ENCODE assay signal across 8 cellular contexts in genomic region chr16:2003827-2004641, GRCh38. TPM values are rescaled to one million over a fixed set of nuclear protein-coding genes. Genes with fewer than 3 reads are reported as not detected.
DNase-seq lines count a peak whose midpoint lies in the region; ATAC-seq and TF ChIP-seq lines count a peak whose summit lies in the region.

No MANE protein-coding gene starts in this region.

- TF ChIP-seq RAD21 in Ishikawa (IDR thresholded peaks at IDR 0.05; ENCODE audit: low read depth), result peak; percentile 46; the same call in 1 of the 2 replicates

- H3K4me2 ChIP-seq in OCI-LY1 (ENCODE audit: low read length), result peak overlapping the region; percentile 6; the same call in 1 of the 2 replicates

- H3F3A ChIP-seq in OCI-LY1 (ENCODE audit: insufficient read depth, low read length), result no peaks in the 10 kb centered on the region

- H3K4me3 ChIP-seq in OCI-LY1 (ENCODE audit: low read depth, low read length, poor library complexity, severe bottlenecking), result no peak overlapping the region

- peak; percentile 94 for TF ChIP-seq CTCF in OCI-LY1 (IDR thresholded peaks at IDR 0.05; ENCODE audit: low read length)

- no peaks in the 10 kb centered on the region for H3K9me3 ChIP-seq in OCI-LY1 (ENCODE audit: low read length)

- H3K36me3 ChIP-seq in OCI-LY1 (ENCODE audit: insufficient read depth, low read length), result peaks cover 53% of the 10 kb centered on the region

- H3K79me2 ChIP-seq in OCI-LY1 (ENCODE audit: insufficient read depth, low read length), result peaks cover 9% of the 10 kb centered on the region

- H3K9me2 ChIP-seq in OCI-LY1 (ENCODE audit: low read depth, low read length), result no peaks in the 10 kb centered on the region

- peak; percentile 51 for ATAC-seq in GM18909 (IDR thresholded peaks at IDR 0.05; ENCODE audit: poor library complexity, unreplicated experiment)

- no peak overlapping the region for H2AFZ ChIP-seq in OCI-LY1 (ENCODE audit: low read length)

- H3K27ac ChIP-seq in OCI-LY1 (ENCODE audit: low read depth, low read length, poor library complexity, severe bottlenecking), result no peak overlapping the region

- no peaks in the 10 kb centered on the region for H3K27me3 ChIP-seq in OCI-LY1 (ENCODE audit: insufficient read depth, low read length)

- H4K20me1 ChIP-seq in OCI-LY1 (ENCODE audit: insufficient read depth, low read length), result no peaks in the 10 kb centered on the region

- TF ChIP-seq POLR2A in erythroblast (IDR thresholded peaks at IDR 0.05; ENCODE audit: low read length), result no peak

- peaks cover 45% of the 10 kb centered on the region for H3K4me1 ChIP-seq in OCI-LY1 (ENCODE audit: insufficient read depth, low read length, severe bottlenecking)

- DNase-seq in A172 (ENCODE audit: low spot score), result peak; percentile 86
- DNase-seq in activated T-cell treated with anti-CD3 and anti-CD28 coated beads for 4 hours, result peak; percentile 75
- peak; percentile 90 to 94 for DNase-seq in erythroblast (lab: John Stamatoyannopoulos, UW)
- DNase-seq in myocyte (ENCODE audit: low read depth), result peak; percentile 99
- DNase-seq in stimulated activated CD8-positive, alpha-beta memory T cell treated with anti-CD3 and anti-CD28 coated beads, Interleukin-7, amount 100 ng/mL, for 24 hours (ENCODE audit: low read depth), result peak; percentile 74

- H3K9ac ChIP-seq in OCI-LY1 (ENCODE audit: low read length), result no peak overlapping the region

- TF ChIP-seq EP300 in Ishikawa (IDR thresholded peaks at IDR 0.05; ENCODE audit: borderline replicate concordance), result no peak

TF ChIP-seq in Ishikawa, 13 proteins besides CTCF, POLR2A, EP300 and RAD21:
- 0 out of 2 replicates have a peak, but pooled peaks have one; percentile 64 for TF ChIP-seq YY1 (IDR thresholded peaks at IDR 0.05; ENCODE audit: low read depth)
- TF ChIP-seq MAX (IDR thresholded peaks at IDR 0.05), result peak; percentile 25; the same call in 1 of the 2 replicates
- TF ChIP-seq CREB1 (IDR thresholded peaks at IDR 0.05; ENCODE audit: low read depth), result no peak

RNA-seq across cellular contexts. Expression of gene ZNF598, which starts 5.6 kb away (rescaled TPM):
- 23.5 and 26.9 TPM in 2 replicates for total RNA-seq in A172 (2014; rRNA removed; shearing (Covaris generic))
- 33.5 and 50.3 TPM in 2 replicates for total RNA-seq in myocyte
- polyA plus RNA-seq in myocyte (2012), result 30.8 TPM

RNA-seq across cellular contexts. Expression of gene SYNGR3, which starts 14.3 kb away (rescaled TPM):
- 21.8 and 29.3 TPM in 2 replicates for total RNA-seq in A172 (2014; rRNA removed; shearing (Covaris generic))
- total RNA-seq in myocyte, result 0.51 and 2.7 TPM in 2 replicates
- polyA plus RNA-seq in myocyte (2012), result 0.59 TPM

RNA-seq across cellular contexts. Expression of gene NPW, which starts 15.6 kb away (rescaled TPM):
- total RNA-seq in A172 (2014; rRNA removed; shearing (Covaris generic)), result 0.14 TPM in 1 of 2 replicates, not detected in the other
- total RNA-seq in myocyte, result 0.29 and 0.83 TPM in 2 replicates
- polyA plus RNA-seq in myocyte (2012), result 0.43 TPM

RNA-seq across cellular contexts. Expression of gene GFER, which starts 20.0 kb away (rescaled TPM):
- 24.1 and 36.1 TPM in 2 replicates for total RNA-seq in A172 (2014; rRNA removed; shearing (Covaris generic))
- total RNA-seq in myocyte, result 19.9 and 22.6 TPM in 2 replicates
- polyA plus RNA-seq in myocyte (2012), result 30.7 TPM

RNA-seq across cellular contexts. Expression of gene NHERF2, which starts 22.7 kb away (rescaled TPM):
- 124 and 154 TPM in 2 replicates for total RNA-seq in A172 (2014; rRNA removed; shearing (Covaris generic))
- total RNA-seq in myocyte, result 38.1 and 52.7 TPM in 2 replicates
- 25.1 TPM for polyA plus RNA-seq in myocyte (2012)
